2 cellular contexts compared by ENCODE assay signal in genomic region chr7:151043449-151043848, GRCh38. TPM values are rescaled to one million over a fixed set of nuclear protein-coding genes. Genes with fewer than 3 reads are reported as not detected.
"Had no signal": no experiment of that assay in that cellular context is flagged by ENCODE, and none has a peak within 500 bp of the region (broad histone marks: within the 10 kb centered on the region; RNA-seq: fewer than 3 reads in every experiment).

No MANE protein-coding gene starts in this region.

RNA-seq across cellular contexts. Expression of gene ASIC3, which starts 4.9 kb away (rescaled TPM):
- total RNA-seq: SJSA1 had no signal

RNA-seq across cellular contexts. Expression of gene ATG9B, which starts 19.2 kb away (rescaled TPM):
- total RNA-seq: Right ventricle myocardium superior, SJSA1 had no signal
